ENCODE assay signal across 1 cellular context in the genomic region with DNA sequence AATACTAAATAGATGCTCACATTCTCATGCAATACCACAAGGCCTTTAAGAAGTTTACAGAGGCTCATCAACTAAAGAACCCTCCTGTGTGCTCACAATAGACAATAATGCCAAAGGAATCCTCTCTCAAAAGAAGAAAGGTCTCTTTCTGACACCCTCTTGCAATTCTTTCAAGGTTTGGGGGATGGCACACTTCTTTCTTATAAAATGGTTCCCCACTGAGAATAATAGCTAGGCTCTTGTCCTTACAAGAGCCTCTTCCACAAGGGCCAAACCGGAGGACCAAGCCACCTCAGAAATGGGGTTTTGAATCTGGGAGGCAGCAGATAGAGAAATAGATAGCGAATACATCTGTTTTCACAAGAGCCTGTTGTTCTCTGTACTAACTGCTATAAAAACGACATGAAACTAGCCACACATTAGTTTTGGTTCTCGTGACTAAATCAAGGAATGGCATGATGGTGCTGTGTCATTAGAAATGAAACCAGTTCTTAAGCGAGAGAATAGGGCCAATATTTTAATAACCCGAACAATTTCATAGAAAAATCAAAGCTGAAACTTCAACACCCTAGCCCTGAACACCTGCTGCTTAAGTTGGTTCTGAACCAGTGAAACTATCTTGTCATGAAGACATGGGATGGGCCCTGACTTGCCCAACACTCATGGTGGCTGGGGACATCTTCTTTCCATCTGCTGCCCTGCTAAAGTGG.
TF ChIP-seq lines count a peak whose summit lies in the region.

No MANE protein-coding gene starts in this region.

TF ChIP-seq in H1, 55 proteins besides CTCF, POLR2A, EP300 and RAD21 (continued from another document):
- TF ChIP-seq, protein P1, sequence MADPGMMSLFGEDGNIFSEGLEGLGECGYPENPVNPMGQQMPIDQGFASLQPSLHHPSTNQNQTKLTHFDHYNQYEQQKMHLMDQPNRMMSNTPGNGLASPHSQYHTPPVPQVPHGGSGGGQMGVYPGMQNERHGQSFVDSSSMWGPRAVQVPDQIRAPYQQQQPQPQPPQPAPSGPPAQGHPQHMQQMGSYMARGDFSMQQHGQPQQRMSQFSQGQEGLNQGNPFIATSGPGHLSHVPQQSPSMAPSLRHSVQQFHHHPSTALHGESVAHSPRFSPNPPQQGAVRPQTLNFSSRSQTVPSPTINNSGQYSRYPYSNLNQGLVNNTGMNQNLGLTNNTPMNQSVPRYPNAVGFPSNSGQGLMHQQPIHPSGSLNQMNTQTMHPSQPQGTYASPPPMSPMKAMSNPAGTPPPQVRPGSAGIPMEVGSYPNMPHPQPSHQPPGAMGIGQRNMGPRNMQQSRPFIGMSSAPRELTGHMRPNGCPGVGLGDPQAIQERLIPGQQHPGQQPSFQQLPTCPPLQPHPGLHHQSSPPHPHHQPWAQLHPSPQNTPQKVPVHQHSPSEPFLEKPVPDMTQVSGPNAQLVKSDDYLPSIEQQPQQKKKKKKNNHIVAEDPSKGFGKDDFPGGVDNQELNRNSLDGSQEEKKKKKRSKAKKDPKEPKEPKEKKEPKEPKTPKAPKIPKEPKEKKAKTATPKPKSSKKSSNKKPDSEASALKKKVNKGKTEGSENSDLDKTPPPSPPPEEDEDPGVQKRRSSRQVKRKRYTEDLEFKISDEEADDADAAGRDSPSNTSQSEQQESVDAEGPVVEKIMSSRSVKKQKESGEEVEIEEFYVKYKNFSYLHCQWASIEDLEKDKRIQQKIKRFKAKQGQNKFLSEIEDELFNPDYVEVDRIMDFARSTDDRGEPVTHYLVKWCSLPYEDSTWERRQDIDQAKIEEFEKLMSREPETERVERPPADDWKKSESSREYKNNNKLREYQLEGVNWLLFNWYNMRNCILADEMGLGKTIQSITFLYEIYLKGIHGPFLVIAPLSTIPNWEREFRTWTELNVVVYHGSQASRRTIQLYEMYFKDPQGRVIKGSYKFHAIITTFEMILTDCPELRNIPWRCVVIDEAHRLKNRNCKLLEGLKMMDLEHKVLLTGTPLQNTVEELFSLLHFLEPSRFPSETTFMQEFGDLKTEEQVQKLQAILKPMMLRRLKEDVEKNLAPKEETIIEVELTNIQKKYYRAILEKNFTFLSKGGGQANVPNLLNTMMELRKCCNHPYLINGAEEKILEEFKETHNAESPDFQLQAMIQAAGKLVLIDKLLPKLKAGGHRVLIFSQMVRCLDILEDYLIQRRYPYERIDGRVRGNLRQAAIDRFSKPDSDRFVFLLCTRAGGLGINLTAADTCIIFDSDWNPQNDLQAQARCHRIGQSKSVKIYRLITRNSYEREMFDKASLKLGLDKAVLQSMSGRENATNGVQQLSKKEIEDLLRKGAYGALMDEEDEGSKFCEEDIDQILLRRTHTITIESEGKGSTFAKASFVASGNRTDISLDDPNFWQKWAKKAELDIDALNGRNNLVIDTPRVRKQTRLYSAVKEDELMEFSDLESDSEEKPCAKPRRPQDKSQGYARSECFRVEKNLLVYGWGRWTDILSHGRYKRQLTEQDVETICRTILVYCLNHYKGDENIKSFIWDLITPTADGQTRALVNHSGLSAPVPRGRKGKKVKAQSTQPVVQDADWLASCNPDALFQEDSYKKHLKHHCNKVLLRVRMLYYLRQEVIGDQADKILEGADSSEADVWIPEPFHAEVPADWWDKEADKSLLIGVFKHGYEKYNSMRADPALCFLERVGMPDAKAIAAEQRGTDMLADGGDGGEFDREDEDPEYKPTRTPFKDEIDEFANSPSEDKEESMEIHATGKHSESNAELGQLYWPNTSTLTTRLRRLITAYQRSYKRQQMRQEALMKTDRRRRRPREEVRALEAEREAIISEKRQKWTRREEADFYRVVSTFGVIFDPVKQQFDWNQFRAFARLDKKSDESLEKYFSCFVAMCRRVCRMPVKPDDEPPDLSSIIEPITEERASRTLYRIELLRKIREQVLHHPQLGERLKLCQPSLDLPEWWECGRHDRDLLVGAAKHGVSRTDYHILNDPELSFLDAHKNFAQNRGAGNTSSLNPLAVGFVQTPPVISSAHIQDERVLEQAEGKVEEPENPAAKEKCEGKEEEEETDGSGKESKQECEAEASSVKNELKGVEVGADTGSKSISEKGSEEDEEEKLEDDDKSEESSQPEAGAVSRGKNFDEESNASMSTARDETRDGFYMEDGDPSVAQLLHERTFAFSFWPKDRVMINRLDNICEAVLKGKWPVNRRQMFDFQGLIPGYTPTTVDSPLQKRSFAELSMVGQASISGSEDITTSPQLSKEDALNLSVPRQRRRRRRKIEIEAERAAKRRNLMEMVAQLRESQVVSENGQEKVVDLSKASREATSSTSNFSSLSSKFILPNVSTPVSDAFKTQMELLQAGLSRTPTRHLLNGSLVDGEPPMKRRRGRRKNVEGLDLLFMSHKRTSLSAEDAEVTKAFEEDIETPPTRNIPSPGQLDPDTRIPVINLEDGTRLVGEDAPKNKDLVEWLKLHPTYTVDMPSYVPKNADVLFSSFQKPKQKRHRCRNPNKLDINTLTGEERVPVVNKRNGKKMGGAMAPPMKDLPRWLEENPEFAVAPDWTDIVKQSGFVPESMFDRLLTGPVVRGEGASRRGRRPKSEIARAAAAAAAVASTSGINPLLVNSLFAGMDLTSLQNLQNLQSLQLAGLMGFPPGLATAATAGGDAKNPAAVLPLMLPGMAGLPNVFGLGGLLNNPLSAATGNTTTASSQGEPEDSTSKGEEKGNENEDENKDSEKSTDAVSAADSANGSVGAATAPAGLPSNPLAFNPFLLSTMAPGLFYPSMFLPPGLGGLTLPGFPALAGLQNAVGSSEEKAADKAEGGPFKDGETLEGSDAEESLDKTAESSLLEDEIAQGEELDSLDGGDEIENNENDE (IDR thresholded peaks at IDR 0.05; ENCODE audit: insufficient replicate concordance, low read length), result peak; percentile 41
